ENCODE assay signal across 7 cellular contexts in genomic region chr1:176285996-176286395, GRCh38.
"Had no signal": no experiment of that assay in that cellular context is flagged by ENCODE, and none has a peak within 500 bp of the region (broad histone marks: within the 10 kb centered on the region; RNA-seq: fewer than 3 reads in every experiment).

No MANE protein-coding gene starts in this region.

- FAIRE-seq: G401.6, GM12891, GM12892, GM18507, GM19239 had no signal

- DNase-seq: GDM1, GF-D8 had no signal
